ENCODE assay signal across 23 cellular contexts in the genomic region with DNA sequence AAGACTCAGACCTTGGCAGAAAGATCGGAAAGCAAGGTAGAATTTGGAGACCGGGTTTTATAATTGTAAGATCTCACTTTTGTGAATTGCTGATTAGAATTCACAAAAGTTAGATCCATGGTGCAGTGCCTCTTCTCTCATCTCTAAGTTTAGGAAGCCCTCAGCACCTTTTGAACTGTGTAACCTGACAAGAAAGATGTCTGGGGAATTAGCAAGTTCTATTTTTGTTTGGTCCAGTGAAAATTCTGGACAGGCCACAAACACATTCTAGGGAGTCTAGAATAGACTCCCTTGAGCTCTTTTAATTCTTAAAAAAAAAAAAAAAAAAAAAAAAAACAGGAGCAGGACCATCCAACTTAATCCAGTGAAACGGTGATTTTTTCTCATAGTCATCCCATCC.
"Had no signal": no experiment of that assay in that cellular context is flagged by ENCODE, and none has a peak within 500 bp of the region (broad histone marks: within the 10 kb centered on the region; RNA-seq: fewer than 3 reads in every experiment).

No MANE protein-coding gene starts in this region.

- H3K4me1 Mint-ChIP-seq: immature natural killer cell had no signal

- H3K4me3 ChIP-seq: breast epithelium, colonic mucosa, hepatocyte, left lung, testis, upper lobe of left lung had no signal

- H3K4me3 Mint-ChIP-seq: activated naive CD8-positive, alpha-beta T cell treated with anti-CD3 and anti-CD28 coated beads for 36 hours; activated T-cell treated with anti-CD3 and anti-CD28 coated beads, Interleukin-2, amount 50 U/mL, for 4 hours; immature natural killer cell; stimulated activated naive B cell treated with anti-CD40 and anti-IgM and Interleukin-4, amounts not matched to agents 10 μg/mL and 1 μg/mL and 100 μg/mL, for 72 hours; T-helper 17 cell had no signal

- H3K4me2 ChIP-seq: hepatocyte had no signal

- ATAC-seq: activated T-cell treated with anti-CD3 and anti-CD28 coated beads, Interleukin-2, amount 50 U/mL, for 4 hours; left lung; sciatic nerve; stimulated activated naive B cell treated with anti-CD40 and anti-IgM and Interleukin-4, amounts not matched to agents 10 μg/mL and 1 μg/mL and 100 μg/mL, for 72 hours; T-helper 17 cell had no signal

- H3K4me1 ChIP-seq: breast epithelium, colonic mucosa, testis had no signal

- H3K9me3 Mint-ChIP-seq: activated naive CD8-positive, alpha-beta T cell treated with anti-CD3 and anti-CD28 coated beads for 36 hours; activated T-cell treated with anti-CD3 and anti-CD28 coated beads, Interleukin-2, amount 50 U/mL, for 4 hours; immature natural killer cell; neural crest cell; stimulated activated naive B cell treated with anti-CD40 and anti-IgM and Interleukin-4, amounts not matched to agents 10 μg/mL and 1 μg/mL and 100 μg/mL, for 72 hours had no signal

- H2AFZ ChIP-seq: hepatocyte had no signal

- H3K27me3 ChIP-seq: breast epithelium, colonic mucosa, hepatocyte, left lung, testis, upper lobe of left lung had no signal

- DNase-seq: activated CD4-positive, alpha-beta T cell treated with anti-CD3 and anti-CD28 coated beads for 4 hours; activated CD4-positive, alpha-beta T cell treated with anti-CD3 and anti-CD28 coated beads, Interleukin-2, amount 50 U/mL, for 48 hours; activated CD4-positive, CD25-positive, alpha-beta regulatory T cell; activated CD8-positive, alpha-beta memory T cell treated with anti-CD3 and anti-CD28 coated beads, Interleukin-2, amount 50 U/mL, for 48 hours; activated naive CD4-positive, alpha-beta T cell treated with Interleukin-2 at 50 U/mL for 16 hours; activated naive CD8-positive, alpha-beta T cell treated with anti-CD3 and anti-CD28 coated beads for 36 hours; activated T-cell treated with anti-CD3 and anti-CD28 coated beads, Interleukin-2, amount 50 U/mL, for 4 hours; colonic mucosa; foreskin fibroblast; immature natural killer cell; left lung; posterior cingulate gyrus; stimulated activated CD4-positive, alpha-beta T cell treated with anti-CD3 and anti-CD28 coated beads, Interleukin-2, amount 100 ng/mL, for 48 hours; stimulated activated CD8-positive, alpha-beta memory T cell treated with anti-CD3 and anti-CD28 coated beads, Interleukin-4, amount 100 ng/mL, for 48 hours; stimulated activated naive B cell treated with anti-CD40 and anti-IgM and Interleukin-4, amounts not matched to agents 10 μg/mL and 1 μg/mL and 100 μg/mL, for 72 hours; SW 1271; T-helper 17 cell; testis; upper lobe of left lung had no signal

- H3K27ac Mint-ChIP-seq: activated naive CD8-positive, alpha-beta T cell treated with anti-CD3 and anti-CD28 coated beads for 36 hours; immature natural killer cell; stimulated activated naive B cell treated with anti-CD40 and anti-IgM and Interleukin-4, amounts not matched to agents 10 μg/mL and 1 μg/mL and 100 μg/mL, for 72 hours; T-helper 17 cell had no signal

- H3K36me3 Mint-ChIP-seq: activated naive CD8-positive, alpha-beta T cell treated with anti-CD3 and anti-CD28 coated beads for 36 hours; immature natural killer cell; stimulated activated naive B cell treated with anti-CD40 and anti-IgM and Interleukin-4, amounts not matched to agents 10 μg/mL and 1 μg/mL and 100 μg/mL, for 72 hours had no signal

- H3K27ac ChIP-seq: breast epithelium, colonic mucosa, hepatocyte, testis had no signal

- H3K9me3 ChIP-seq: breast epithelium, colonic mucosa, left lung, testis, upper lobe of left lung had no signal

- H3K36me3 ChIP-seq: breast epithelium, colonic mucosa, left lung, upper lobe of left lung had no signal
